ENCODE assay signal across 8 cellular contexts in genomic region chr12:121802485-121802842, GRCh38. TPM values are rescaled to one million over a fixed set of nuclear protein-coding genes. Genes with fewer than 3 reads are reported as not detected.
DNase-seq lines count a peak whose midpoint lies in the region; ATAC-seq and TF ChIP-seq lines count a peak whose summit lies in the region.

No MANE protein-coding gene starts in this region.

- TF ChIP-seq POLR2A in IMR-90 (IDR thresholded peaks at IDR 0.05; ENCODE audit: low read depth, low read length): no peak

- H3K23ac ChIP-seq in IMR-90 (ENCODE audit: low read depth, low read length): peak overlapping the region; percentile 100

- no peak for ATAC-seq in IMR-90 (ENCODE audit: low read depth)
- ATAC-seq in HG02938 (IDR thresholded peaks at IDR 0.05; ENCODE audit: unreplicated experiment): no peak
- ATAC-seq in GM19463 (IDR thresholded peaks at IDR 0.05; ENCODE audit: unreplicated experiment): no peak

- TF ChIP-seq CTCF in IMR-90 (conservative IDR thresholded peaks at IDR 0.05; ENCODE audit: low read depth, low read length) (no peak), cardiac fibroblast (IDR thresholded peaks at IDR 0.05; ENCODE audit: low read depth, low read length) (no peak)

- peak overlapping the region; percentile 99 for H3K4ac ChIP-seq in IMR-90 (ENCODE audit: low read depth, low read length)

- peak overlapping the region; percentile 96 for H3K4me2 ChIP-seq in IMR-90 (ENCODE audit: low read depth, low read length)

- peaks cover 4% of the 10 kb centered on the region; the same call in 1 of the 2 replicates for H3K9me1 ChIP-seq in IMR-90 (ENCODE audit: insufficient read depth, low read length)

- CTCF ChIA-PET in IMR-90 (lab: Yijun Ruan, JAX): interaction anchor here (0.9 to 2.3 kb wide), 3 partner anchors 8 to 86 kb away, joined by 3 to 8 read pairs (median 6); partner anchors contain the start of genes PSMD9 and RHOF

- H2AK9ac ChIP-seq in IMR-90 (replicated peaks; ENCODE audit: low read depth, low read length, poor library complexity): peak overlapping the region; percentile 91

- POLR2A ChIA-PET in IMR-90 (lab: Charles Lee; ENCODE audit: unreplicated experiment): interaction anchor here (0.7 to 3.4 kb wide), 4 partner anchors 8 to 85 kb away, joined by 3 to 20 read pairs (median 5); no protein-coding TSS in a partner anchor

- H4K5ac ChIP-seq in IMR-90 (ENCODE audit: low read depth, low read length): peak overlapping the region; percentile 100

- peak overlapping the region; percentile 99 for H2BK5ac ChIP-seq in IMR-90 (ENCODE audit: low read depth, low read length, poor library complexity, severe bottlenecking)

- in situ Hi-C loops in IMR-90 (cut with MboI; ENCODE audit: low sequenced_read_pairs): no loop called here

- no peak overlapping the region for H2BK20ac ChIP-seq in IMR-90 (ENCODE audit: low read depth, low read length)

- peak overlapping the region; percentile 99 for H3K18ac ChIP-seq in IMR-90 (ENCODE audit: low read depth, low read length)

- no peaks in the 10 kb centered on the region for H3K27me3 ChIP-seq in ACC112 (ENCODE audit: insufficient read depth, low read length)
- no peaks in the 10 kb centered on the region for H3K27me3 ChIP-seq in IMR-90 (ENCODE audit: control insufficient read depth, insufficient read depth, low read length)
- no peaks in the 10 kb centered on the region for H3K27me3 ChIP-seq in muscle layer of colon (ENCODE audit: control insufficient read depth in 1 of 2, insufficient read depth in 2 of 2, low read length in 2 of 2)

- BruUV-seq in IMR-90 (replicated peaks; lab: Mats Ljungman, UMichigan): TSS peak; percentile 95

- no peak for TF ChIP-seq RAD21 in IMR-90 (IDR thresholded peaks at IDR 0.05; ENCODE audit: low read length)

- H3K36me3 ChIP-seq in ACC112 (ENCODE audit: insufficient read depth, low read length) (no peaks in the 10 kb centered on the region; the same call in 1 of the 2 replicates), IMR-90 (ENCODE audit: control insufficient read depth, insufficient read depth, low read length) (peaks cover 7% of the 10 kb centered on the region), muscle layer of colon (ENCODE audit: insufficient read depth, low read length) (peaks cover 11% of the 10 kb centered on the region)

- dilution Hi-C loops in IMR-90 (cut with HindIII; ENCODE audit: low sequenced_read_pairs, unreplicated experiment): no loop called here

- H2AFZ ChIP-seq in ACC112 (ENCODE audit: low read length, unreplicated experiment) (no peak overlapping the region), IMR-90 (replicated peaks; ENCODE audit: low read length, poor library complexity) (no peak overlapping the region)

- DNase-seq in IMR-90 (no peak), cardiac fibroblast (ENCODE audit: low read depth in 2 of 2) (no peak), SHP77 (lab: John Stamatoyannopoulos, UW) (no peak), HuH-7.5 (ENCODE audit: low spot score) (no peak)

- intact Hi-C loops in IMR-90 (cut with micrococcal nuclease): no loop called here

- H2BK120ac ChIP-seq in IMR-90 (ENCODE audit: low read depth, low read length): peak overlapping the region; percentile 85

- peak overlapping the region; percentile 99 for H4K91ac ChIP-seq in IMR-90 (ENCODE audit: insufficient read depth, low read depth, low read length)

- peaks cover 26% of the 10 kb centered on the region for H4K20me1 ChIP-seq in IMR-90 (ENCODE audit: insufficient read depth, low read length)

- H4K8ac ChIP-seq in IMR-90 (ENCODE audit: low read depth in 2 of 2, low read length in 2 of 2): peak overlapping the region; percentile 93 to 99

- H3K4me1 ChIP-seq in ACC112 (ENCODE audit: control insufficient read depth, insufficient read depth, low read length, unreplicated experiment) (peaks cover 25% of the 10 kb centered on the region), IMR-90 (ENCODE audit: control insufficient read depth, insufficient read depth, low read length) (peaks cover 29% of the 10 kb centered on the region), muscle layer of colon (ENCODE audit: insufficient read depth, low read length) (peaks cover 36% of the 10 kb centered on the region)

- WGBS in IMR-90 (ENCODE audit: extremely low coverage in 2 of 2, insufficient read length in 1 of 2), 2 experiments: no CpG with 5 or more reads among the region's 1 CpG

- H3K79me1 ChIP-seq in IMR-90 (ENCODE audit: low read depth in 1 of 2, low read length in 2 of 2): peaks cover 10 to 48% of the 10 kb centered on the region in 2 experiments; a peak in 3 of 4 replicates

- no peaks in the 10 kb centered on the region for H3K9me3 ChIP-seq in IMR-90 (ENCODE audit: control insufficient read depth, insufficient read depth, low read length)
- no peaks in the 10 kb centered on the region for H3K9me3 ChIP-seq in muscle layer of colon (ENCODE audit: low read length)

- H2AK5ac ChIP-seq in IMR-90 (ENCODE audit: low read depth, low read length): peak overlapping the region; percentile 97

- H3K27ac ChIP-seq in ACC112 (ENCODE audit: low read depth, low read length): peak overlapping the region; percentile 100
- peak overlapping the region; percentile 97 for H3K27ac ChIP-seq in IMR-90 (ENCODE audit: insufficient read depth, low read length)
- H3K27ac ChIP-seq in muscle layer of colon (ENCODE audit: low read depth, low read length): peak overlapping the region; percentile 91

- peak overlapping the region; percentile 99 for H3K56ac ChIP-seq in IMR-90 (ENCODE audit: extremely low read depth, insufficient read depth, low read length)

- peak overlapping the region; percentile 93 for H3K9ac ChIP-seq in IMR-90 (ENCODE audit: low read depth, low read length)
- H3K9ac ChIP-seq in muscle layer of colon (ENCODE audit: low read length): peak overlapping the region; percentile 97

- H3K4me3 ChIP-seq in ACC112 (ENCODE audit: low read depth, low read length): peak overlapping the region; percentile 86
- peak overlapping the region; percentile 52 for H3K4me3 ChIP-seq in IMR-90 (ENCODE audit: insufficient read depth, low read depth, low read length)
- H3K4me3 ChIP-seq in cardiac fibroblast (replicated peaks in 1 of 2; ENCODE audit: low read depth in 2 of 2, low read length in 2 of 2): peak overlapping the region; percentile 66 to 69
- peak overlapping the region; percentile 60 to 76 for H3K4me3 ChIP-seq in muscle layer of colon (ENCODE audit: low read depth in 1 of 2, low read length in 2 of 2)

- peaks cover 70% of the 10 kb centered on the region for H3K79me2 ChIP-seq in ACC112 (ENCODE audit: control insufficient read depth, insufficient read depth, low read length, unreplicated experiment)

- H2BK15ac ChIP-seq in IMR-90 (ENCODE audit: low read depth, low read length): peak overlapping the region; percentile 65; the same call in 1 of the 3 replicates

- peak overlapping the region; percentile 100 for H3K14ac ChIP-seq in IMR-90 (replicated peaks; ENCODE audit: low read depth, low read length)

TF ChIP-seq in IMR-90, 13 proteins besides CTCF, POLR2A, EP300 and RAD21:
- TF ChIP-seq BHLHE40 (IDR thresholded peaks at IDR 0.05; ENCODE audit: low read depth, low read length) (no peak), CHD1 (IDR thresholded peaks at IDR 0.05; ENCODE audit: low read depth, low read length) (no peak; the same call in 1 of the 2 replicates), SMC3 (IDR thresholded peaks at IDR 0.05; ENCODE audit: low read depth, low read length) (no peak), RFX5 (IDR thresholded peaks at IDR 0.05; ENCODE audit: low read depth, low read length) (no peak), MAFK (IDR thresholded peaks at IDR 0.05; ENCODE audit: low read depth, low read length) (no peak), FOS (IDR thresholded peaks at IDR 0.05; ENCODE audit: low read depth, low read length) (no peak), NFE2L2 (IDR thresholded peaks at IDR 0.05; ENCODE audit: low read depth, low read length) (no peak), RCOR1 (IDR thresholded peaks at IDR 0.05; ENCODE audit: insufficient replicate concordance, low read length) (no peak), MAZ (IDR thresholded peaks at IDR 0.05; ENCODE audit: borderline replicate concordance, low read depth, low read length) (no peak), ELK1 (IDR thresholded peaks at IDR 0.05; ENCODE audit: borderline replicate concordance, low read depth, low read length) (no peak), USF2 (IDR thresholded peaks at IDR 0.05; ENCODE audit: low read depth, low read length) (no peak), CEBPB (IDR thresholded peaks at IDR 0.05; ENCODE audit: low read depth, low read length) (no peak)
TF ChIP-seq in IMR-90: peak in this region for 0.

RNA-seq across cellular contexts. Expression of gene SETD1B, which starts 1.3 kb away (rescaled TPM):
- 0.83 and 0.90 TPM in 2 replicates for total RNA-seq in IMR-90 (2012; rRNA removed)
- polyA plus RNA-seq in IMR-90 (2012; rRNA removed): 5.1 and 5.5 TPM in 2 replicates
- 3.1 and 3.5 TPM in 2 replicates for polyA plus RNA-seq in IMR-90 (2012; cell fraction: cytosol; rRNA removed)
- 14.8 and 15.1 TPM in 2 replicates for polyA plus RNA-seq in IMR-90 (2012; cell fraction: nucleus; rRNA removed; ENCODE audit: low replicate concordance)

RNA-seq across cellular contexts. Expression of gene RHOF, which starts 9.0 kb away (rescaled TPM):
- 3.0 and 3.9 TPM in 2 replicates for total RNA-seq in IMR-90 (2012; rRNA removed)
- 5.1 and 5.3 TPM in 2 replicates for polyA plus RNA-seq in IMR-90 (2012; rRNA removed)
- polyA plus RNA-seq in IMR-90 (2012; cell fraction: cytosol; rRNA removed): 4.7 and 7.8 TPM in 2 replicates
- polyA plus RNA-seq in IMR-90 (2012; cell fraction: nucleus; rRNA removed; ENCODE audit: low replicate concordance): 14.0 and 15.7 TPM in 2 replicates

RNA-seq across cellular contexts. Expression of gene HPD, which starts 56.2 kb away (rescaled TPM):
- total RNA-seq in IMR-90 (2012; rRNA removed): 0.18 TPM in 1 of 2 replicates, not detected in the other
- polyA plus RNA-seq in IMR-90 (2012; rRNA removed): 0.14 and 0.15 TPM in 2 replicates
- polyA plus RNA-seq in IMR-90 (2012; cell fraction: cytosol; rRNA removed): 0.08 and 0.13 TPM in 2 replicates
- 0.38 and 0.45 TPM in 2 replicates for polyA plus RNA-seq in IMR-90 (2012; cell fraction: nucleus; rRNA removed; ENCODE audit: low replicate concordance)
